In genomic region chr17:81821603-81822311, GRCh38 we compare ENCODE assay signal across 1 cellular context.
TF ChIP-seq lines count a peak whose summit lies in the region.

No MANE protein-coding gene starts in this region.

TF ChIP-seq in HepG2, 621 proteins besides CTCF, POLR2A, EP300 and RAD21 (continued from another document and continues in another):
- no peak for TF ChIP-seq CENPBD1 (CRISPR knock-in tag; IDR thresholded peaks at IDR 0.05; ENCODE audit: borderline replicate concordance, low read depth)
- TF ChIP-seq ZEB1 (IDR thresholded peaks at IDR 0.05; ENCODE audit: insufficient replicate concordance, low read depth) = no peak
- no peak for TF ChIP-seq KLF12 (CRISPR knock-in tag; IDR thresholded peaks at IDR 0.05; ENCODE audit: borderline replicate concordance)
- TF ChIP-seq TBX2 (CRISPR knock-in tag; IDR thresholded peaks at IDR 0.05; ENCODE audit: borderline replicate concordance) = peak; percentile 74; the same call in 1 of the 2 replicates
- TF ChIP-seq ZNF337 (CRISPR knock-in tag; IDR thresholded peaks at IDR 0.05; ENCODE audit: borderline replicate concordance, low read depth) = no peak
- no peak; the same call in 1 of the 2 replicates for TF ChIP-seq MXD4 (CRISPR knock-in tag; IDR thresholded peaks at IDR 0.05)
- TF ChIP-seq ZNF772 (CRISPR knock-in tag; IDR thresholded peaks at IDR 0.05) = peak; percentile 68; the same call in 1 of the 2 replicates
- TF ChIP-seq, protein P1, sequence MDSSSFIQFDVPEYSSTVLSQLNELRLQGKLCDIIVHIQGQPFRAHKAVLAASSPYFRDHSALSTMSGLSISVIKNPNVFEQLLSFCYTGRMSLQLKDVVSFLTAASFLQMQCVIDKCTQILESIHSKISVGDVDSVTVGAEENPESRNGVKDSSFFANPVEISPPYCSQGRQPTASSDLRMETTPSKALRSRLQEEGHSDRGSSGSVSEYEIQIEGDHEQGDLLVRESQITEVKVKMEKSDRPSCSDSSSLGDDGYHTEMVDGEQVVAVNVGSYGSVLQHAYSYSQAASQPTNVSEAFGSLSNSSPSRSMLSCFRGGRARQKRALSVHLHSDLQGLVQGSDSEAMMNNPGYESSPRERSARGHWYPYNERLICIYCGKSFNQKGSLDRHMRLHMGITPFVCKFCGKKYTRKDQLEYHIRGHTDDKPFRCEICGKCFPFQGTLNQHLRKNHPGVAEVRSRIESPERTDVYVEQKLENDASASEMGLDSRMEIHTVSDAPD (CRISPR knock-in tag; IDR thresholded peaks at IDR 0.05) = no peak
- no peak for TF ChIP-seq SYNCRIP (IDR thresholded peaks at IDR 0.05; ENCODE audit: insufficient read depth, low read depth, low read length)
- TF ChIP-seq, protein P2, sequence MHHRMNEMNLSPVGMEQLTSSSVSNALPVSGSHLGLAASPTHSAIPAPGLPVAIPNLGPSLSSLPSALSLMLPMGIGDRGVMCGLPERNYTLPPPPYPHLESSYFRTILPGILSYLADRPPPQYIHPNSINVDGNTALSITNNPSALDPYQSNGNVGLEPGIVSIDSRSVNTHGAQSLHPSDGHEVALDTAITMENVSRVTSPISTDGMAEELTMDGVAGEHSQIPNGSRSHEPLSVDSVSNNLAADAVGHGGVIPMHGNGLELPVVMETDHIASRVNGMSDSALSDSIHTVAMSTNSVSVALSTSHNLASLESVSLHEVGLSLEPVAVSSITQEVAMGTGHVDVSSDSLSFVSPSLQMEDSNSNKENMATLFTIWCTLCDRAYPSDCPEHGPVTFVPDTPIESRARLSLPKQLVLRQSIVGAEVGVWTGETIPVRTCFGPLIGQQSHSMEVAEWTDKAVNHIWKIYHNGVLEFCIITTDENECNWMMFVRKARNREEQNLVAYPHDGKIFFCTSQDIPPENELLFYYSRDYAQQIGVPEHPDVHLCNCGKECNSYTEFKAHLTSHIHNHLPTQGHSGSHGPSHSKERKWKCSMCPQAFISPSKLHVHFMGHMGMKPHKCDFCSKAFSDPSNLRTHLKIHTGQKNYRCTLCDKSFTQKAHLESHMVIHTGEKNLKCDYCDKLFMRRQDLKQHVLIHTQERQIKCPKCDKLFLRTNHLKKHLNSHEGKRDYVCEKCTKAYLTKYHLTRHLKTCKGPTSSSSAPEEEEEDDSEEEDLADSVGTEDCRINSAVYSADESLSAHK (CRISPR knock-in tag; IDR thresholded peaks at IDR 0.05; ENCODE audit: borderline replicate concordance) = no peak
- peak; percentile 33; the same call in 1 of the 2 replicates for TF ChIP-seq ZNF253 (CRISPR knock-in tag; IDR thresholded peaks at IDR 0.05; ENCODE audit: borderline replicate concordance)
- peak; percentile 43 for TF ChIP-seq HNRNPLL (IDR thresholded peaks at IDR 0.05; ENCODE audit: low read depth, low read length, poor library complexity, severe bottlenecking)
- no peak for TF ChIP-seq BRF2 (CRISPR knock-in tag; IDR thresholded peaks at IDR 0.05)
- no peak; the same call in 1 of the 2 replicates for TF ChIP-seq SAFB2 (CRISPR knock-in tag; IDR thresholded peaks at IDR 0.05; ENCODE audit: borderline replicate concordance, low read depth)
- TF ChIP-seq ZNF709 (CRISPR knock-in tag; IDR thresholded peaks at IDR 0.05) = no peak
- TF ChIP-seq ZNF460 (CRISPR knock-in tag; IDR thresholded peaks at IDR 0.05; ENCODE audit: borderline replicate concordance) = no peak
- TF ChIP-seq PAWR (CRISPR knock-in tag; IDR thresholded peaks at IDR 0.05; ENCODE audit: borderline replicate concordance) = no peak
- no peak for TF ChIP-seq KLF9 (CRISPR knock-in tag; IDR thresholded peaks at IDR 0.05; ENCODE audit: low read depth)
- no peak for TF ChIP-seq NFE2 (CRISPR knock-in tag; IDR thresholded peaks at IDR 0.05)
- TF ChIP-seq, protein P3, sequence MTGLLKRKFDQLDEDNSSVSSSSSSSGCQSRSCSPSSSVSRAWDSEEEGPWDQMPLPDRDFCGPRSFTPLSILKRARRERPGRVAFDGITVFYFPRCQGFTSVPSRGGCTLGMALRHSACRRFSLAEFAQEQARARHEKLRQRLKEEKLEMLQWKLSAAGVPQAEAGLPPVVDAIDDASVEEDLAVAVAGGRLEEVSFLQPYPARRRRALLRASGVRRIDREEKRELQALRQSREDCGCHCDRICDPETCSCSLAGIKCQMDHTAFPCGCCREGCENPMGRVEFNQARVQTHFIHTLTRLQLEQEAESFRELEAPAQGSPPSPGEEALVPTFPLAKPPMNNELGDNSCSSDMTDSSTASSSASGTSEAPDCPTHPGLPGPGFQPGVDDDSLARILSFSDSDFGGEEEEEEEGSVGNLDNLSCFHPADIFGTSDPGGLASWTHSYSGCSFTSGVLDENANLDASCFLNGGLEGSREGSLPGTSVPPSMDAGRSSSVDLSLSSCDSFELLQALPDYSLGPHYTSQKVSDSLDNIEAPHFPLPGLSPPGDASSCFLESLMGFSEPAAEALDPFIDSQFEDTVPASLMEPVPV (CRISPR knock-in tag; IDR thresholded peaks at IDR 0.05) = no peak
- TF ChIP-seq AFF4 (CRISPR knock-in tag; IDR thresholded peaks at IDR 0.05) = no peak
- no peak for TF ChIP-seq ZNF207 (IDR thresholded peaks at IDR 0.05; ENCODE audit: borderline replicate concordance)
- no peak for TF ChIP-seq CENPT (CRISPR knock-in tag; IDR thresholded peaks at IDR 0.05; ENCODE audit: low read depth)
- no peak for TF ChIP-seq ZNF234 (CRISPR knock-in tag; conservative IDR thresholded peaks at IDR 0.05)
- TF ChIP-seq, protein P4, sequence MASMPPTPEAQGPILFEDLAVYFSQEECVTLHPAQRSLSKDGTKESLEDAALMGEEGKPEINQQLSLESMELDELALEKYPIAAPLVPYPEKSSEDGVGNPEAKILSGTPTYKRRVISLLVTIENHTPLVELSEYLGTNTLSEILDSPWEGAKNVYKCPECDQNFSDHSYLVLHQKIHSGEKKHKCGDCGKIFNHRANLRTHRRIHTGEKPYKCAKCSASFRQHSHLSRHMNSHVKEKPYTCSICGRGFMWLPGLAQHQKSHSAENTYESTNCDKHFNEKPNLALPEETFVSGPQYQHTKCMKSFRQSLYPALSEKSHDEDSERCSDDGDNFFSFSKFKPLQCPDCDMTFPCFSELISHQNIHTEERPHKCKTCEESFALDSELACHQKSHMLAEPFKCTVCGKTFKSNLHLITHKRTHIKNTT (CRISPR knock-in tag; IDR thresholded peaks at IDR 0.05) = no peak
- no peak for TF ChIP-seq ZNF33A (CRISPR knock-in tag; IDR thresholded peaks at IDR 0.05; ENCODE audit: borderline replicate concordance)
- no peak for TF ChIP-seq ATAD3A (CRISPR knock-in tag; IDR thresholded peaks at IDR 0.05)
- peak; percentile 78 for TF ChIP-seq U2AF1 (optimal IDR thresholded peaks at IDR 0.05; ENCODE audit: low read depth, low read length)
- TF ChIP-seq SALL2 (CRISPR knock-in tag; IDR thresholded peaks at IDR 0.05) = 0 out of 2 replicates have a peak, but pooled peaks have one; percentile 78
- no peak for TF ChIP-seq NR2F1 (CRISPR knock-in tag; IDR thresholded peaks at IDR 0.05)
- peak; percentile 73 for TF ChIP-seq ELF1 (CRISPR knock-in tag; IDR thresholded peaks at IDR 0.05)
- TF ChIP-seq ZBTB40 (IDR thresholded peaks at IDR 0.05) = no peak
- peak; percentile 60; the same call in 1 of the 2 replicates for TF ChIP-seq ZBTB40 (CRISPR knock-in tag; IDR thresholded peaks at IDR 0.05)
- TF ChIP-seq JUNB (CRISPR knock-in tag; IDR thresholded peaks at IDR 0.05; ENCODE audit: borderline replicate concordance) = no peak
- TF ChIP-seq RXRB (CRISPR knock-in tag; IDR thresholded peaks at IDR 0.05; ENCODE audit: borderline replicate concordance) = peak; percentile 79
- TF ChIP-seq AGO2 (optimal IDR thresholded peaks at IDR 0.05; ENCODE audit: low read depth, low read length) = peak; percentile 96
- peak; percentile 63 for TF ChIP-seq HDAC2 (CRISPR knock-in tag; IDR thresholded peaks at IDR 0.05)
- no peak for TF ChIP-seq EHMT2 (IDR thresholded peaks at IDR 0.05; ENCODE audit: borderline replicate concordance, low read depth, low read length)
- no peak for TF ChIP-seq NFE2L1 (CRISPR knock-in tag; IDR thresholded peaks at IDR 0.05; ENCODE audit: borderline replicate concordance)
- no peak for TF ChIP-seq MAFK (conservative IDR thresholded peaks at IDR 0.05 in 1 of 2, IDR thresholded peaks at IDR 0.05 in 1 of 2; ENCODE audit: low read length in 2 of 2)
